Comparison of ENCODE assay signal across 8 cellular contexts in genomic region chr20:62120990-62121775, GRCh38. TPM values are rescaled to one million over a fixed set of nuclear protein-coding genes. Genes with fewer than 3 reads are reported as not detected.
DNase-seq lines count a peak whose midpoint lies in the region; ATAC-seq and TF ChIP-seq lines count a peak whose summit lies in the region.

No MANE protein-coding gene starts in this region.

- H3K27ac Mint-ChIP-seq in activated CD4-positive, alpha-beta T cell treated with anti-CD3 and anti-CD28 coated beads for 36 hours = peak overlapping the region; percentile 91
- peak overlapping the region; percentile 93 for H3K27ac Mint-ChIP-seq in dendritic cell treated with granulocyte-macrophage colony-stimulating factor and Interleukin-4, amounts not matched to agents 40 ng/mL and 50 ng/mL, for 4 days

- H3K4me1 Mint-ChIP-seq in activated CD4-positive, alpha-beta T cell treated with anti-CD3 and anti-CD28 coated beads for 36 hours = peaks cover 55% of the 10 kb centered on the region
- peaks cover 36% of the 10 kb centered on the region for H3K4me1 Mint-ChIP-seq in dendritic cell treated with granulocyte-macrophage colony-stimulating factor and Interleukin-4, amounts not matched to agents 40 ng/mL and 50 ng/mL, for 4 days (ENCODE audit: low read depth)

- intact Hi-C loops in activated CD4-positive, alpha-beta T cell treated with anti-CD3 and anti-CD28 coated beads for 36 hours (cut with DNase I, micrococcal nuclease) = loop anchor here in 1 of 2 experiments (5.0 kb wide), 3 partner anchors 94 to 1096 kb away; partner anchors contain the start of genes GID8 and YTHDF1
- intact Hi-C loops in dendritic cell treated with granulocyte-macrophage colony-stimulating factor and Interleukin-4, amounts not matched to agents 40 ng/mL and 50 ng/mL, for 4 days (cut with micrococcal nuclease) = no loop called here
- intact Hi-C loops in uterus (cut with DNase I; ENCODE audit: low total_unique reads) = loop anchor here (10.0 kb wide), 1 partner anchor 56 kb away; the partner anchor contains the start of gene TAF4

- no peaks in the 10 kb centered on the region for H3K36me3 ChIP-seq in uterus

- no peaks in the 10 kb centered on the region for H3K9me3 ChIP-seq in mononuclear cell (ENCODE audit: low read depth, low read length)
- H3K9me3 ChIP-seq in uterus = no peaks in the 10 kb centered on the region

- H3K4me3 Mint-ChIP-seq in activated CD4-positive, alpha-beta T cell treated with anti-CD3 and anti-CD28 coated beads for 36 hours = peak overlapping the region; percentile 75
- peak overlapping the region; percentile 79 for H3K4me3 Mint-ChIP-seq in dendritic cell treated with granulocyte-macrophage colony-stimulating factor and Interleukin-4, amounts not matched to agents 40 ng/mL and 50 ng/mL, for 4 days

- CTCF ChIA-PET in activated CD4-positive, alpha-beta T cell treated with anti-CD3 and anti-CD28 coated beads for 36 hours (lab: Charles Lee) = interaction anchor here (0.6 to 2.4 kb wide), 7 partner anchors 15 to 129 kb away, joined by 3 to 8 read pairs (median 4); no protein-coding TSS in a partner anchor

- H3K27me3 Mint-ChIP-seq in activated CD4-positive, alpha-beta T cell treated with anti-CD3 and anti-CD28 coated beads for 36 hours = no peaks in the 10 kb centered on the region
- H3K27me3 Mint-ChIP-seq in dendritic cell treated with granulocyte-macrophage colony-stimulating factor and Interleukin-4, amounts not matched to agents 40 ng/mL and 50 ng/mL, for 4 days = peaks cover 23% of the 10 kb centered on the region

- POLR2A ChIA-PET in activated CD4-positive, alpha-beta T cell treated with anti-CD3 and anti-CD28 coated beads for 36 hours (lab: Charles Lee) = interaction anchor here (0.6 to 1.8 kb wide), 4 partner anchors 24 to 924 kb away, joined by 3 to 14 read pairs (median 4); partner anchors contain the start of gene TAF4

- H3K27ac ChIP-seq in uterus = peak overlapping the region; percentile 96 to 97

- peaks cover 22% of the 10 kb centered on the region for H3K36me3 Mint-ChIP-seq in activated CD4-positive, alpha-beta T cell treated with anti-CD3 and anti-CD28 coated beads for 36 hours (ENCODE audit: low read depth)
- peaks cover 23% of the 10 kb centered on the region for H3K36me3 Mint-ChIP-seq in dendritic cell treated with granulocyte-macrophage colony-stimulating factor and Interleukin-4, amounts not matched to agents 40 ng/mL and 50 ng/mL, for 4 days (ENCODE audit: low read depth)

- peak in 1 of 2 donors; percentile 34 for TF ChIP-seq POLR2A in uterus (IDR thresholded peaks at IDR 0.05)

- H3K4me1 ChIP-seq in mononuclear cell (ENCODE audit: insufficient read depth, low read length) = peaks cover 38% of the 10 kb centered on the region
- H3K4me1 ChIP-seq in uterus = peaks cover 5 to 11% of the 10 kb centered on the region in 2 donors

- no peak for DNase-seq in activated CD4-positive, alpha-beta T cell treated with anti-CD3 and anti-CD28 coated beads for 36 hours
- no peak for DNase-seq in activated CD4-positive, alpha-beta T cell treated with anti-CD3 and anti-CD28 coated beads for 1 hour
- DNase-seq in OCI-M1 (lab: John Stamatoyannopoulos, UW) = peak; percentile 93
- DNase-seq in uterus = peak in 1 of 2 donors; percentile 40
- no peak for DNase-seq in G401 (ENCODE audit: low spot score)

- no peaks in the 10 kb centered on the region for H3K9me3 Mint-ChIP-seq in activated CD4-positive, alpha-beta T cell treated with anti-CD3 and anti-CD28 coated beads for 36 hours (ENCODE audit: low read depth)
- H3K9me3 Mint-ChIP-seq in dendritic cell treated with granulocyte-macrophage colony-stimulating factor and Interleukin-4, amounts not matched to agents 40 ng/mL and 50 ng/mL, for 4 days = no peaks in the 10 kb centered on the region

- in situ Hi-C loops in G401 (cut with HindIII; ENCODE audit: low sequenced_read_pairs) = no loop called here

- peak overlapping the region; percentile 73 for H3K4me3 ChIP-seq in mononuclear cell (ENCODE audit: low read length)
- H3K4me3 ChIP-seq in uterus = peak overlapping the region; percentile 62 to 73

- no peaks in the 10 kb centered on the region for H3K27me3 ChIP-seq in mononuclear cell (ENCODE audit: insufficient read depth, low read length)
- no peaks in the 10 kb centered on the region for H3K27me3 ChIP-seq in uterus

- no peak for TF ChIP-seq CTCF in uterus (IDR thresholded peaks at IDR 0.05)

- peak; percentile 3 for ATAC-seq in activated CD4-positive, alpha-beta T cell treated with anti-CD3 and anti-CD28 coated beads for 36 hours
- ATAC-seq in HG02642 (IDR thresholded peaks at IDR 0.05; ENCODE audit: poor library complexity, unreplicated experiment) = peak; percentile 11

RNA-seq across cellular contexts. Expression of gene LSM14B, which starts 1.1 kb away (rescaled TPM):
- total RNA-seq in activated CD4-positive, alpha-beta T cell treated with anti-CD3 and anti-CD28 coated beads for 36 hours = 10 to 100 TPM; 38.7 TPM
- total RNA-seq in mononuclear cell = 17.8 TPM
- total RNA-seq in uterus = 10 to 100 TPM in 3 of 4 donors, 1 to 10 TPM in 1; 3.1 to 56.8 (median 45.9) TPM
- total RNA-seq in G401 (2014; rRNA removed; shearing (Covaris generic)) = 73.9 and 86.4 TPM in 2 replicates

RNA-seq across cellular contexts. Expression of gene PSMA7, which starts 22.0 kb away (rescaled TPM):
- 100 to 1,000 TPM; 208 to 296 TPM for total RNA-seq in activated CD4-positive, alpha-beta T cell treated with anti-CD3 and anti-CD28 coated beads for 36 hours
- 118 TPM for total RNA-seq in mononuclear cell
- 100 to 1,000 TPM; 145 to 214 (median 162) TPM for total RNA-seq in uterus
- total RNA-seq in G401 (2014; rRNA removed; shearing (Covaris generic)) = 631 and 699 TPM in 2 replicates

RNA-seq across cellular contexts. Expression of gene SS18L1, which starts 22.4 kb away (rescaled TPM):
- total RNA-seq in activated CD4-positive, alpha-beta T cell treated with anti-CD3 and anti-CD28 coated beads for 36 hours = 10 to 100 TPM; 14.3 to 16.6 TPM
- total RNA-seq in mononuclear cell (6.3 TPM), uterus (10 to 100 TPM in 2 of 4 donors, 1 to 10 TPM in 1, under 1 TPM in 1; 0.51 to 21.7 (median 12.8) TPM)
- total RNA-seq in G401 (2014; rRNA removed; shearing (Covaris generic)) = 9.6 and 13.2 TPM in 2 replicates

RNA-seq across cellular contexts. Expression of gene TAF4, which starts 55.5 kb away (rescaled TPM):
- 10 to 100 TPM; 15.4 to 27.1 TPM for total RNA-seq in activated CD4-positive, alpha-beta T cell treated with anti-CD3 and anti-CD28 coated beads for 36 hours
- total RNA-seq in mononuclear cell (7.7 TPM), uterus (10 to 100 TPM in 2 of 4 donors, 1 to 10 TPM in 2; 6.2 to 37.6 (median 10.7) TPM)
- 8.2 and 13.8 TPM in 2 replicates for total RNA-seq in G401 (2014; rRNA removed; shearing (Covaris generic))
